8 cellular contexts compared by ENCODE assay signal in the genomic region with DNA sequence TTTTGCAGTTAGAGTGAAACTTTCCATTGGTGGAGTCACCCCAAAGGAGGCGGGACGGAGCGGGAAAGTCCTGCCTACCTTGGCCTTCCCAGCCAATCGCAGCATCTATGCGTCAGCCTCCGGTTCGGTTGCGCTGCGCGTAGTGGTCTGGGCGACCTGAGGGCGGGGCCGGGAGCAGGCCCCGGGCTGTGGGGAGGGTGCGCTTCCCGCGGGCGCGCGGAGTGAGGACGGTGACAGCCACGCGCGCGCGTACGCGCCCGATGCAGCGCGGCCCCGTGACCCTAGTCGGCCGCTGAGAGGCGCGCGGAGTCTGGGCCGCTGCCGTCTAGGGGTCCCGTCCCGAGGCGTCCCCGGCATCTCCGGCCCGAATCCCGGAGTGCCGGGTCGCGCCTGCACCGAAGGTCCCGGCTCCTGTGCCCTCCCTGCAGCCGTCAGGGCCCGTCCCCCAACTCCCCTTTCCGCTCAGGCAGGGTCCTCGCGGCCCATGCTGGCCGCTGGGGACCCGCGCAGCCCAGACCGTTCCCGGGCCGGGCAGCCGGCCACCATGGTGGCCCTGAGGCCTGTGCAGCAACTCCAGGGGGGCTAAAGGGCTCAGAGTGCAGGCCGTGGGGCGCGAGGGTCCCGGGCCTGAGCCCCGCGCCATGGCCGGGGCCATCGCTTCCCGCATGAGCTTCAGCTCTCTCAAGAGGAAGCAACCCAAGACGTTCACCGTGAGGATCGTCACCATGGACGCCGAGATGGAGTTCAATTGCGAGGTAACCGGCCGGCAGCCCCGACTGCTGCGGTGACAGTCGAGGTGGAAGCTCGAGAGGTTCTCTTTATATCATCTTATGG.
DNase-seq lines count a peak whose midpoint lies in the region; ATAC-seq and FAIRE-seq lines count a peak whose summit lies in the region.

A gene (plus strand): TSS at position 276 of the 834 bp plus-strand sequence. CDS start 366 bp downstream, at position 642.

- FAIRE-seq in colon (lab: Jason Lieb, UNC) = peak; percentile 87

- H3K27ac ChIP-seq in BLaER1 = peak within 1 kb of the TSS; percentile 93

- H3K9ac ChIP-seq in BLaER1 = peak within 1 kb of the TSS; percentile 94

- ATAC-seq in HG03460 (IDR thresholded peaks at IDR 0.05; ENCODE audit: unreplicated experiment) = peak; percentile 94

- H3K36me3 ChIP-seq in BLaER1 = peaks cover 29% of the 10 kb centered on the region

- DNase-seq in GM19240 (ENCODE audit: insufficient read length, low spot score) = peak; percentile 97
- DNase-seq in NCI-H526 (lab: John Stamatoyannopoulos, UW) = peak; percentile 95 to 98
- peak; percentile 99 for DNase-seq in activated CD4-positive, alpha-beta T cell treated with anti-CD3 and anti-CD28 coated beads for 48 hours
- DNase-seq in kidney tubule cell (ENCODE audit: low spot score) = peak; percentile 100
- peak; percentile 84 to 96 (median 93) for DNase-seq in stimulated activated CD4-positive, alpha-beta T cell treated with anti-CD3 and anti-CD28 coated beads, Interleukin-1b, Interleukin-23, amount 100 ng/mL, for 24 hours (ENCODE audit: low read depth in 4 of 4, low spot score in 1 of 4)

- H3K4me1 ChIP-seq in BLaER1 = peaks cover 19% of the 10 kb centered on the region

- H3K4me2 ChIP-seq in BLaER1 = peak within 1 kb of the TSS; percentile 97

- H4K20me1 ChIP-seq in BLaER1 = peaks cover 13% of the 10 kb centered on the region; the same call in 1 of the 2 replicates

- H3K27me3 ChIP-seq in BLaER1 = no peaks in the 10 kb centered on the region

- peak within 1 kb of the TSS; percentile 87 for H3K4me3 ChIP-seq in BLaER1

- H3K9me3 ChIP-seq in BLaER1 = 0 out of 2 replicates have a peak, but pooled peaks cover under 1% of the 10 kb centered on the region

Comparison
In these comparisons a context has a peak if more than half of its experiments do, and no peak if none do; other contexts are left out.
1. Peak in every context shown above with its lines: DNase-seq, ATAC-seq, H3K4me3 ChIP-seq and H3K27ac ChIP-seq.